ENCODE assay signal across 1 cellular context in the genomic region with DNA sequence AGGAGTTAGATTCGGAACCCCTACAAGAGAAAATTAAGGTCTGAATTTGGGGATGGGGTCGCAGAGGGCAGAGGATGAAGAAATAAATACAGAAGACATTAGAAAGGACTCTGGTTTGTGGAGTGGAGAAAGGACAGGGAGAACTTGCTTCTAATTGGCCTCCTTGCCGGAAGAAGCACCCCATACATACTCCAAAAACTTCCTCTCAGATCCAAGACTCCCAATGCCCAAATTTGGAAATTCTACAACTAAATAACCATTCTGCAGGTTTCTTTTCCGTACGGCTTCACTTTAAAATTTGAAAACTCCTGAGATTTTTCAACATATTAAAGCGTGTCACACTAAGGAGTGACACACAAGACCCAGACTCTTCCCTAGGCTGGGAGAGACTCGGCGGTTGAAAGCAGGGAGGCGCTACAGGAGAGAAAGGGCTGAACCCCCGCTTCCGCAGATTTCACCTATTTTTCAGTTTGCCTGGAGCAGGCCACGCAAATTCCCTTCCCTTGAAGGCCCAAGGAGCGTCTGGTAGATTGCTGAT.
TF ChIP-seq lines count a peak whose summit lies in the region.

No MANE protein-coding gene starts in this region.

TF ChIP-seq in endothelial cell of umbilical vein, 7 proteins besides CTCF, POLR2A, EP300 and RAD21:
- TF ChIP-seq EZH2 (IDR thresholded peaks at IDR 0.05; ENCODE audit: borderline replicate concordance, low read depth, low read length, severe bottlenecking) (no peak), GATA2 (IDR thresholded peaks at IDR 0.05; ENCODE audit: insufficient read depth, insufficient read length, low read depth, low read length) (no peak), POLR2AphosphoS5 (IDR thresholded peaks at IDR 0.05; ENCODE audit: insufficient read depth, low read depth, low read length) (no peak), MAX (IDR thresholded peaks at IDR 0.05; ENCODE audit: insufficient read depth, insufficient read length) (no peak), MYC (IDR thresholded peaks at IDR 0.05; ENCODE audit: low read depth, low read length) (no peak), JUN (IDR thresholded peaks at IDR 0.05; ENCODE audit: borderline replicate concordance, insufficient read depth, insufficient read length, low read depth) (no peak), FOS (IDR thresholded peaks at IDR 0.05; ENCODE audit: borderline replicate concordance, insufficient read depth, low read length) (no peak)
